ENCODE assay signal across 10 cellular contexts in genomic region chr9:114894801-114895433, GRCh38. TPM values are rescaled to one million over a fixed set of nuclear protein-coding genes. Genes with fewer than 3 reads are reported as not detected.
DNase-seq lines count a peak whose midpoint lies in the region; ATAC-seq and TF ChIP-seq lines count a peak whose summit lies in the region.
"Had no signal": no experiment of that assay in that cellular context is flagged by ENCODE, and none has a peak within 500 bp of the region (broad histone marks: within the 10 kb centered on the region; RNA-seq: fewer than 3 reads in every experiment).

No MANE protein-coding gene starts in this region.

- peak overlapping the region; percentile 71 to 88 (median 82) for H3K27ac Mint-ChIP-seq in CD4-positive, CD25-positive, alpha-beta regulatory T cell
- peak overlapping the region; percentile 58 for H3K27ac Mint-ChIP-seq in T-helper 2 cell treated with Interferon-gamma antibody and Interleukin-4, amounts not matched to agents 5 μg/mL and 100 μg/mL, for 36 hours
- H3K27ac Mint-ChIP-seq: IgD-negative memory B cell had no signal

- H3K9me3 ChIP-seq in CD4-positive, CD25-positive, alpha-beta regulatory T cell (ENCODE audit: control insufficient read depth in 2 of 2, low read length in 2 of 2) = no peaks in the 10 kb centered on the region
- H3K9me3 ChIP-seq in HUES64 (ENCODE audit: insufficient read depth, low read depth, low read length) (no peaks in the 10 kb centered on the region), sigmoid colon (no peaks in the 10 kb centered on the region), WERI-Rb-1 (ENCODE audit: severe bottlenecking) (no peaks in the 10 kb centered on the region)

- peak overlapping the region; percentile 38; the same call in 1 of the 2 replicates for H3K9ac ChIP-seq in HUES64 (ENCODE audit: low read depth, low read length)

- TF ChIP-seq CTCF in fibroblast of villous mesenchyme (IDR thresholded peaks at IDR 0.05; ENCODE audit: insufficient read depth, low read depth, low read length) = no peak
- TF ChIP-seq CTCF in sigmoid colon (IDR thresholded peaks at IDR 0.05) = no peak
- no peak for TF ChIP-seq CTCF in WERI-Rb-1 (IDR thresholded peaks at IDR 0.05; ENCODE audit: low read depth, low read length)

- ATAC-seq in CD4-positive, CD25-positive, alpha-beta regulatory T cell (ENCODE audit: low read depth in 2 of 2) = no peak
- no peak for ATAC-seq in GM21360 (IDR thresholded peaks at IDR 0.05; ENCODE audit: unreplicated experiment)

- DNase-seq in CD4-positive, CD25-positive, alpha-beta regulatory T cell = peak in 1 of 3 donors; percentile 65
- peak; percentile 69 for DNase-seq in T-helper 2 cell treated with Interferon-gamma antibody and Interleukin-4, amounts not matched to agents 5 μg/mL and 100 μg/mL, for 36 hours (ENCODE audit: low spot score)
- DNase-seq in fibroblast of villous mesenchyme (ENCODE audit: low read depth) = peak; percentile 98
- no peak for DNase-seq in sigmoid colon
- no peak for DNase-seq in WERI-Rb-1
- DNase-seq in activated CD8-positive, alpha-beta memory T cell treated with anti-CD3 and anti-CD28 coated beads, Interleukin-2, amount 50 U/mL, for 4 hours = no peak

- H3K4me1 Mint-ChIP-seq in CD4-positive, CD25-positive, alpha-beta regulatory T cell = peaks cover 28 to 45% (median 33%) of the 10 kb centered on the region in 4 donors
- H3K4me1 Mint-ChIP-seq in T-helper 2 cell treated with Interferon-gamma antibody and Interleukin-4, amounts not matched to agents 5 μg/mL and 100 μg/mL, for 36 hours (ENCODE audit: low read depth) = peaks cover 41% of the 10 kb centered on the region

- no peaks in the 10 kb centered on the region for H3K27me3 ChIP-seq in CD4-positive, CD25-positive, alpha-beta regulatory T cell (ENCODE audit: control insufficient read depth, insufficient read depth, low read length)
- H3K27me3 ChIP-seq in HUES64 (ENCODE audit: insufficient read depth, low read length) (no peaks in the 10 kb centered on the region), sigmoid colon (no peaks in the 10 kb centered on the region), WERI-Rb-1 (ENCODE audit: insufficient read depth, low read depth, severe bottlenecking) (no peaks in the 10 kb centered on the region)

- intact Hi-C loops in sigmoid colon (cut with DNase I) = no loop called here

- no peak overlapping the region for H3K27ac ChIP-seq in CD4-positive, CD25-positive, alpha-beta regulatory T cell (ENCODE audit: insufficient read depth, low read length, poor library complexity, severe bottlenecking)
- peak overlapping the region; percentile 38; the same call in 1 of the 2 replicates for H3K27ac ChIP-seq in HUES64 (ENCODE audit: low read depth, low read length)
- H3K27ac ChIP-seq in sigmoid colon = peak overlapping the region in 3 of 4 donors; percentile 29 to 48 (median 46)
- no peak overlapping the region for H3K27ac ChIP-seq in WERI-Rb-1

- peaks cover 57% of the 10 kb centered on the region for H3K4me1 ChIP-seq in CD4-positive, CD25-positive, alpha-beta regulatory T cell (ENCODE audit: control insufficient read depth, insufficient read depth, low read length, poor library complexity, severe bottlenecking)
- H3K4me1 ChIP-seq in HUES64 (ENCODE audit: insufficient read depth, low read length) = peaks cover 11% of the 10 kb centered on the region; the same call in 1 of the 2 replicates
- H3K4me1 ChIP-seq in sigmoid colon = peaks cover 0 to 12% (median 9%) of the 10 kb centered on the region in 4 donors

- peaks cover 0 to 5% (median 0%) of the 10 kb centered on the region in 7 donors for H3K9me3 Mint-ChIP-seq in CD4-positive, CD25-positive, alpha-beta regulatory T cell
- H3K9me3 Mint-ChIP-seq in T-helper 2 cell treated with Interferon-gamma antibody and Interleukin-4, amounts not matched to agents 5 μg/mL and 100 μg/mL, for 36 hours = peaks cover 15% of the 10 kb centered on the region

- H3K36me3 Mint-ChIP-seq in CD4-positive, CD25-positive, alpha-beta regulatory T cell = peaks cover 15% of the 10 kb centered on the region
- peaks cover 41% of the 10 kb centered on the region for H3K36me3 Mint-ChIP-seq in T-helper 2 cell treated with Interferon-gamma antibody and Interleukin-4, amounts not matched to agents 5 μg/mL and 100 μg/mL, for 36 hours (ENCODE audit: low read depth)
- H3K36me3 Mint-ChIP-seq: IgD-negative memory B cell had no signal

- WGBS in HUES64 = 69% methylated on average over 4 of the region's 4 CpGs
- WGBS in sigmoid colon, 2 donors = 54 to 57% methylated on average over 4 of the region's 4 CpGs

- H3K27me3 Mint-ChIP-seq in CD4-positive, CD25-positive, alpha-beta regulatory T cell = no peaks in the 10 kb centered on the region
- H3K27me3 Mint-ChIP-seq in T-helper 2 cell treated with Interferon-gamma antibody and Interleukin-4, amounts not matched to agents 5 μg/mL and 100 μg/mL, for 36 hours (ENCODE audit: low read depth) = no peaks in the 10 kb centered on the region

- no peak for TF ChIP-seq EP300 in sigmoid colon (IDR thresholded peaks at IDR 0.05)

- H3K4me3 ChIP-seq in CD4-positive, CD25-positive, alpha-beta regulatory T cell (ENCODE audit: low read depth, low read length) = peak overlapping the region; percentile 37
- no peak overlapping the region for H3K4me3 ChIP-seq in HUES64 (ENCODE audit: low read length)
- H3K4me3 ChIP-seq in fibroblast of villous mesenchyme (ENCODE audit: low read depth, low read length) = no peak overlapping the region
- no peak overlapping the region for H3K4me3 ChIP-seq in sigmoid colon
- H3K4me3 ChIP-seq in WERI-Rb-1 (ENCODE audit: low read depth, low read length) = no peak overlapping the region

- H3K36me3 ChIP-seq in CD4-positive, CD25-positive, alpha-beta regulatory T cell (ENCODE audit: control insufficient read depth, insufficient read depth, low read length) = no peaks in the 10 kb centered on the region
- H3K36me3 ChIP-seq in HUES64 (ENCODE audit: insufficient read depth, low read length) (no peaks in the 10 kb centered on the region), sigmoid colon (no peaks in the 10 kb centered on the region), WERI-Rb-1 (no peaks in the 10 kb centered on the region)

- H3K4me3 Mint-ChIP-seq in CD4-positive, CD25-positive, alpha-beta regulatory T cell = peak overlapping the region in 2 of 4 donors; percentile 50 to 51
- H3K4me3 Mint-ChIP-seq in T-helper 2 cell treated with Interferon-gamma antibody and Interleukin-4, amounts not matched to agents 5 μg/mL and 100 μg/mL, for 36 hours = peak overlapping the region; percentile 29

- no peak for TF ChIP-seq POLR2A in sigmoid colon (IDR thresholded peaks at IDR 0.05)

RNA-seq across cellular contexts. Expression of gene TNFSF8, which starts 35.5 kb away (rescaled TPM):
- total RNA-seq in CD4-positive, CD25-positive, alpha-beta regulatory T cell = 47.3 TPM
- polyA plus RNA-seq in CD4-positive, CD25-positive, alpha-beta regulatory T cell = 10 to 100 TPM; 31.4 to 78.1 (median 50.7) TPM
- polyA plus RNA-seq in HUES64 (2013, experiment 1 of 2) = not detected
- polyA plus RNA-seq in HUES64 (2013, experiment 2 of 2) = not detected
- total RNA-seq in fibroblast of villous mesenchyme (not detected in 2 replicates), sigmoid colon (1 to 10 TPM; 1.4 to 3.0 (median 1.9) TPM)
- 10 to 100 TPM in 1 of 3 donors, 1 to 10 TPM in 1, under 1 TPM in 1; 0.60 to 11.7 (median 1.4) TPM for polyA plus RNA-seq in sigmoid colon
- polyA plus RNA-seq: neural cell had no signal

Comparison
In these comparisons a context has a peak if more than half of its experiments do, and no peak if none do; other contexts are left out.
1. DNase-seq: peak in T-helper 2 cell treated with Interferon-gamma antibody and Interleukin-4, amounts not matched to agents 5 μg/mL and 100 μg/mL, for 36 hours (single experiment) and fibroblast of villous mesenchyme (single experiment); none in sigmoid colon (single experiment), WERI-Rb-1 (single experiment) and activated CD8-positive, alpha-beta memory T cell treated with anti-CD3 and anti-CD28 coated beads, Interleukin-2, amount 50 U/mL, for 4 hours (single experiment).
2. H3K27ac ChIP-seq: peak in HUES64 (single experiment) and sigmoid colon (3 of 4); none in CD4-positive, CD25-positive, alpha-beta regulatory T cell (single experiment) and WERI-Rb-1 (single experiment).
3. RNA of gene TNFSF8, which starts 35.5 kb away (total RNA-seq): 47.3 TPM in CD4-positive, CD25-positive, alpha-beta regulatory T cell (single experiment); 1.4 to 3.0 TPM in sigmoid colon and not detected in fibroblast of villous mesenchyme; every median in the first group is over 10 times any median in the second.